Comparison of ENCODE assay signal across 9 cellular contexts in the genomic region with DNA sequence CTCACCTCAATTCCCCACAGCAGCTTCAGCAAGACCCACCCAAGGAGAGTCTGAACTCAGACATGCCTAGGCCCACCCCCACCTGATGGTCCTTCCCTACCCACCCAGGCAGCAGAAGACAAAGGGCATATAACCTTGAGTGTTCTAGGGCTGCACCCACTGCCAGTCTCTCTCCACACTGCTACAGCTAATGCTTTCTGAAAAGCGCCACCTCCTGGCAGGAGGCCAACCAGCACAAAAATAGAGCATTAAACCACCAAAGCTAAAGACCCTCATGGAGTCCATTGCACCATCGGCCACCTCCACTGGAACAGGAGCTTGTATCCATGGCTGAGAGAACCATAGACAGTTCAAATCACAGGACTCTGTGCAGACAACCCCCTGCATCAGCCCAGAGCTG. TPM values are rescaled to one million over a fixed set of nuclear protein-coding genes. Genes with fewer than 3 reads are reported as not detected.
A peak's percentile ranks its signal among the peaks of the same experiment; 100 is the strongest.
DNase-seq lines count a peak whose midpoint lies in the region; ATAC-seq and TF ChIP-seq lines count a peak whose summit lies in the region.
"Had no signal": no experiment of that assay in that cellular context is flagged by ENCODE, and none has a peak within 500 bp of the region (broad histone marks: within the 10 kb centered on the region; RNA-seq: fewer than 3 reads in every experiment).

No MANE protein-coding gene starts in this region.

- peaks cover 24% of the 10 kb centered on the region for H3K27me3 ChIP-seq in foreskin keratinocyte

- H3K36me3 Mint-ChIP-seq in stimulated activated effector memory CD8-positive, alpha-beta T cell treated with anti-CD3 and anti-CD28 coated beads, Interleukin-12 subunit alpha, Interleukin-12 subunit beta, amount 100 ng/mL, for 72 hours = no peaks in the 10 kb centered on the region

- H3K4me3 Mint-ChIP-seq in stimulated activated effector memory CD8-positive, alpha-beta T cell treated with anti-CD3 and anti-CD28 coated beads, Interleukin-12 subunit alpha, Interleukin-12 subunit beta, amount 100 ng/mL, for 72 hours = no peak overlapping the region

- H3K4me1 ChIP-seq in foreskin keratinocyte = no peaks in the 10 kb centered on the region

- H3K4me1 Mint-ChIP-seq in stimulated activated effector memory CD8-positive, alpha-beta T cell treated with anti-CD3 and anti-CD28 coated beads, Interleukin-12 subunit alpha, Interleukin-12 subunit beta, amount 100 ng/mL, for 72 hours = peaks cover 5% of the 10 kb centered on the region

- no peak for ATAC-seq in left cardiac atrium
- no peak for ATAC-seq in Right ventricle myocardium inferior
- ATAC-seq in foreskin keratinocyte = no peak
- ATAC-seq in stimulated activated effector memory CD8-positive, alpha-beta T cell treated with anti-CD3 and anti-CD28 coated beads, Interleukin-12 subunit alpha, Interleukin-12 subunit beta, amount 100 ng/mL, for 72 hours = peak; percentile 81
- no peak for ATAC-seq in HG02885 (IDR thresholded peaks at IDR 0.05; ENCODE audit: poor library complexity, unreplicated experiment)
- no peak for ATAC-seq in GM19395 (IDR thresholded peaks at IDR 0.05; ENCODE audit: unreplicated experiment)

- H3K9me3 Mint-ChIP-seq in stimulated activated effector memory CD8-positive, alpha-beta T cell treated with anti-CD3 and anti-CD28 coated beads, Interleukin-12 subunit alpha, Interleukin-12 subunit beta, amount 100 ng/mL, for 72 hours = no peaks in the 10 kb centered on the region

- no peak overlapping the region for H3K27ac ChIP-seq in foreskin keratinocyte

- intact Hi-C loops in left cardiac atrium (cut with DNase I) = no loop called here
- intact Hi-C loops in Right ventricle myocardium inferior (cut with DNase I) = no loop called here

- DNase-seq in left cardiac atrium (peak; percentile 35), Right ventricle myocardium inferior (ENCODE audit: missing footprints) (no peak), foreskin keratinocyte (no peak), COLO829 (ENCODE audit: low spot score) (no peak)
- peak; percentile 57 for DNase-seq in activated CD4-positive, alpha-beta T cell treated with anti-CD3 and anti-CD28 coated beads, Interleukin-2, amount 50 U/mL, for 1 hour
- DNase-seq in stimulated activated effector memory CD8-positive, alpha-beta T cell treated with anti-CD3 and anti-CD28 coated beads, Interleukin-12 subunit alpha, Interleukin-12 subunit beta, amount 100 ng/mL, for 72 hours (ENCODE audit: low spot score in 2 of 2) = peak; percentile 48 to 82

- H3K27ac Mint-ChIP-seq in stimulated activated effector memory CD8-positive, alpha-beta T cell treated with anti-CD3 and anti-CD28 coated beads, Interleukin-12 subunit alpha, Interleukin-12 subunit beta, amount 100 ng/mL, for 72 hours = no peak overlapping the region

- peak; percentile 45 for TF ChIP-seq CTCF in foreskin keratinocyte (conservative IDR thresholded peaks at IDR 0.05)

RNA-seq across cellular contexts. Expression of a gene that starts 11.3 kb away (rescaled TPM):
- total RNA-seq in left cardiac atrium (1 to 10 TPM; 8.2 to 9.0 TPM), Right ventricle myocardium inferior (5.9 TPM), foreskin keratinocyte (48.2 and 49.3 TPM in 2 replicates)
- 65.7 and 68.3 TPM in 2 replicates for polyA plus RNA-seq in foreskin keratinocyte

RNA-seq across cellular contexts. Expression of a gene that starts 46.7 kb away (rescaled TPM):
- total RNA-seq in left cardiac atrium (not detected), Right ventricle myocardium inferior (not detected), foreskin keratinocyte (not detected in 2 replicates)
- not detected in 2 replicates for polyA plus RNA-seq in foreskin keratinocyte
- total RNA-seq: pulmonary artery endothelial cell had no signal

Comparison
In these comparisons a context has a peak if more than half of its experiments do, and no peak if none do; other contexts are left out.
1. DNase-seq: peak in left cardiac atrium (single experiment), activated CD4-positive, alpha-beta T cell treated with anti-CD3 and anti-CD28 coated beads, Interleukin-2, amount 50 U/mL, for 1 hour (single experiment) and stimulated activated effector memory CD8-positive, alpha-beta T cell treated with anti-CD3 and anti-CD28 coated beads, Interleukin-12 subunit alpha, Interleukin-12 subunit beta, amount 100 ng/mL, for 72 hours (2 of 2); none in Right ventricle myocardium inferior (single experiment), foreskin keratinocyte (0 of 2) and COLO829 (single experiment).